In the genomic region with DNA sequence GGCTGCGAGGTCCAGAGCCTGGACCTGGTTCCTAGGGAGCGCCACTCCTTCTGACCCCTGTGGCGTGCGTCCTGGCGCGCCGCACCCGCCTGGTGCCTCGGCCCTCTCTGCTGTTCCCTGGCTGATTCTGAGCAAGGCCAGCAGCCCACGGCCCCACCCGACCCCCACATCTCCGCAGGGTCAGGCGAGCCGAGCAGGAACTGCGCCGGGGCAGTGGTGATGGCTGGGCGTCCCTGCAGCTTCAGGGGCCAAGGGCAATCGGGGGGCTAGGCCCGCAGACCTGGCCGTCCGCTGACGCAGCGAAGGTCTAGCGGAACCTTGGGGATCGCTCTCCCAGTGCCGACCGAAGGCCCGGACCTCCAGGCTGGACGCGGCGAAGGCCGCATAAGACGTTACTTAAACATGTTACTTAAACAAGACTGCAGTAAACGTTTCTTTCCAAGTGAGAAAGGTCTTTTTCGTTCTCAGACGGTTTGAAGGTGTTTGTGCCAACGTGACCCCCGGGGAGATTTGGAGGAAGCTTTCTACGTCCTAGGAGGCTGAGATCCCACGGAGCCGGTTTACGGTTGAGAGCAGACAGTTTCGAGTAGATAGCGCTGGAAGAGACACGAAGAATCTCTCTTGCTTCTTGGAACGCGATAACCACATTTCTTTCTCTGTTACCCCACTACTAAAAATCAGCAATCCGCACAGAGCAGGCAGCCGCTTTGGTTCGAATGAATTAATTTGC, we compare ENCODE assay signal across 21 cellular contexts.
DNase-seq lines count a peak whose midpoint lies in the region; FAIRE-seq and TF ChIP-seq lines count a peak whose summit lies in the region.
"Had no signal": no experiment of that assay in that cellular context is flagged by ENCODE, and none has a peak within 500 bp of the region (broad histone marks: within the 10 kb centered on the region; RNA-seq: fewer than 3 reads in every experiment).

No MANE protein-coding gene starts in this region.

- peaks cover 16% of the 10 kb centered on the region for H3K4me1 ChIP-seq in iPS-15b (ENCODE audit: control insufficient read depth, insufficient read depth, low read length)
- H3K4me1 ChIP-seq: ascending aorta, SJCRH30 had no signal

- H3K4me3 ChIP-seq in SK-N-MC (peak overlapping the region; percentile 74), iPS-15b (ENCODE audit: low read depth, low read length) (peak overlapping the region; percentile 43)
- H3K4me3 ChIP-seq: ascending aorta, GM23248, SJCRH30 had no signal

- FAIRE-seq in D721Med (lab: Jason Lieb, UNC) = no peak

- peaks cover 99% of the 10 kb centered on the region for H3K27me3 ChIP-seq in iPS-15b (ENCODE audit: control insufficient read depth, insufficient read depth, low read length)
- H3K27me3 ChIP-seq: SJCRH30 had no signal

- H3K9ac ChIP-seq in SK-N-MC (ENCODE audit: insufficient read length) (peak overlapping the region; percentile 51), iPS-15b (ENCODE audit: low read depth, low read length) (no peak overlapping the region)
- H3K9ac ChIP-seq: GM23248 had no signal

- peak overlapping the region; percentile 67 for H3K27ac ChIP-seq in SK-N-MC
- H3K27ac ChIP-seq: ascending aorta, GM23248, SJCRH30 had no signal

- H3K9me3 ChIP-seq in SK-N-MC (ENCODE audit: low read depth, low read length) = no peaks in the 10 kb centered on the region
- no peaks in the 10 kb centered on the region for H3K9me3 ChIP-seq in iPS-15b (ENCODE audit: control insufficient read depth, insufficient read depth, low read length)
- H3K9me3 ChIP-seq: ascending aorta, SJCRH30 had no signal

- DNase-seq in GM13977 (ENCODE audit: low spot score) (peak; percentile 27), SK-N-MC (ENCODE audit: low read depth, low spot score) (no peak), retina (peak; percentile 78), D721Med (ENCODE audit: insufficient read length, low spot score) (no peak), UCSD-AML1 (lab: John Stamatoyannopoulos, UW; ENCODE audit: unreplicated experiment) (no peak), DMS79 (lab: John Stamatoyannopoulos, UW) (no peak), COR-L47 (lab: John Stamatoyannopoulos, UW) (no peak)
- DNase-seq: activated B cell treated with CpG ODN at 0.5 μM for 24 hours; activated CD8-positive, alpha-beta T cell treated with anti-CD3 and anti-CD28 coated beads for 36 hours; activated naive CD4-positive, alpha-beta T cell treated with anti-CD3 and anti-CD28 coated beads for 36 hours; activated T-cell treated with anti-CD3 and anti-CD28 coated beads, Interleukin-2, amount 50 U/mL, for 1 hour; CD4-positive, alpha-beta memory T cell; cerebellar nuclear complex; effector CD8-positive, alpha-beta T cell; GM23248; NCI-H1436; NCI-H2171; SJCRH30; T-helper 2 cell had no signal

- TF ChIP-seq CTCF in GM13977 (IDR thresholded peaks at IDR 0.05; ENCODE audit: extremely low read depth, insufficient read depth, missing control alignments) (no peak), D721Med (IDR thresholded peaks at IDR 0.05; ENCODE audit: insufficient read depth, missing control alignments) (no peak)

- H3K36me3 ChIP-seq in SK-N-MC (ENCODE audit: insufficient read depth, low read length) (no peaks in the 10 kb centered on the region), iPS-15b (ENCODE audit: control insufficient read depth, insufficient read depth, low read length) (no peaks in the 10 kb centered on the region)
- H3K36me3 ChIP-seq: ascending aorta, SJCRH30 had no signal

- in situ Hi-C loops in GM13977 (cut with MboI; ENCODE audit: low pct_unique_long_range_greater_than_20kb, low sequenced_read_pairs, unreplicated experiment) = loop anchor here (25.0 kb wide), 1 partner anchor 1610 kb away; the partner anchor contains the start of gene TLX1

Comparison
In these comparisons a context has a peak if more than half of its experiments do, and no peak if none do; other contexts are left out.
1. DNase-seq: peak in GM13977 (single experiment) and retina (single experiment); none in SK-N-MC (single experiment), D721Med (single experiment), UCSD-AML1 (single experiment), DMS79 (single experiment) and COR-L47 (single experiment).